ENCODE assay signal across 25 cellular contexts in genomic region chr15:70519616-70520015, GRCh38.
"Had no signal": no experiment of that assay in that cellular context is flagged by ENCODE, and none has a peak within 500 bp of the region (broad histone marks: within the 10 kb centered on the region; RNA-seq: fewer than 3 reads in every experiment).

No MANE protein-coding gene starts in this region.

- H3K36me3 ChIP-seq: adrenal gland, MG63 had no signal

- H3K4me3 Mint-ChIP-seq: activated CD8-positive, alpha-beta T cell treated with anti-CD3 and anti-CD28 coated beads, Interleukin-2, amount 10 ng/mL, durations not matched to agents 7 days and 5 days; activated naive CD4-positive, alpha-beta T cell treated with anti-CD3 and anti-CD28 coated beads for 36 hours; activated naive CD8-positive, alpha-beta T cell; activated T-cell treated with anti-CD3 and anti-CD28 coated beads, Interleukin-2, amount 50 U/mL, for 4 hours had no signal

- H3K36me3 Mint-ChIP-seq: activated naive CD8-positive, alpha-beta T cell had no signal

- ATAC-seq: activated CD8-positive, alpha-beta T cell treated with anti-CD3 and anti-CD28 coated beads, Interleukin-2, amount 10 ng/mL, durations not matched to agents 7 days and 5 days; activated T-cell treated with anti-CD3 and anti-CD28 coated beads, Interleukin-2, amount 50 U/mL, for 4 hours; PC-3 had no signal

- DNase-seq: activated CD4-positive, alpha-beta T cell treated with anti-CD3 and anti-CD28 coated beads for 48 hours; activated CD4-positive, alpha-beta T cell treated with anti-CD3 and anti-CD28 coated beads, Interleukin-2, amount 50 U/mL, for 4 hours; activated CD8-positive, alpha-beta memory T cell treated with anti-CD3 and anti-CD28 coated beads, Interleukin-2, amount 50 U/mL, for 48 hours; activated CD8-positive, alpha-beta T cell treated with anti-CD3 and anti-CD28 coated beads, Interleukin-2, amount 10 ng/mL, durations not matched to agents 7 days and 5 days; activated gamma-delta T cell; activated naive CD4-positive, alpha-beta T cell treated with anti-CD3 and anti-CD28 coated beads for 36 hours; activated T-cell treated with anti-CD3 and anti-CD28 coated beads, Interleukin-2, amount 50 U/mL, for 4 hours; adrenal gland; anterior cingulate cortex; caudate nucleus; IMR-90; KG1; MG63; MV-4-11; NCI-H1092 treated with DMSO at 0.1 percent for 48 hours; NCI-H1436; NCI-H1694 treated with DMSO at 0.1 percent for 48 hours; NCI-H2081; NCI-H510A treated with DMSO at 0.1 percent for 48 hours; NCI-H69; NK-92 treated with Interleukin-12 subunit alpha and Interleukin-12 subunit beta, amount 100 ng/mL, for 24 hours; PC-3; T-helper 1 cell had no signal

- H3K4me1 ChIP-seq: adrenal gland had no signal

- H3K27ac ChIP-seq: adrenal gland, SK-N-MC had no signal

- H3K4me3 ChIP-seq: adrenal gland, MG63, SK-N-MC had no signal

- H3K27me3 Mint-ChIP-seq: activated naive CD8-positive, alpha-beta T cell had no signal

- H3K9me3 Mint-ChIP-seq: activated naive CD4-positive, alpha-beta T cell treated with anti-CD3 and anti-CD28 coated beads for 36 hours; activated T-cell treated with anti-CD3 and anti-CD28 coated beads, Interleukin-2, amount 50 U/mL, for 4 hours had no signal

- H3K27me3 ChIP-seq: adrenal gland, MG63 had no signal

- H3K27ac Mint-ChIP-seq: activated CD8-positive, alpha-beta T cell treated with anti-CD3 and anti-CD28 coated beads, Interleukin-2, amount 10 ng/mL, durations not matched to agents 7 days and 5 days; activated naive CD4-positive, alpha-beta T cell treated with anti-CD3 and anti-CD28 coated beads for 36 hours; activated naive CD8-positive, alpha-beta T cell had no signal

- H3K9me3 ChIP-seq: adrenal gland, MG63 had no signal
